In genomic region chr6:169921853-169922779, GRCh38 we compare ENCODE assay signal across 1 cellular context.
TF ChIP-seq lines count a peak whose summit lies in the region.

No MANE protein-coding gene starts in this region.

TF ChIP-seq in HepG2, 621 proteins besides CTCF, POLR2A, EP300 and RAD21 (continued from another document and continues in another):
- no peak for TF ChIP-seq ESRRA (CRISPR knock-in tag; IDR thresholded peaks at IDR 0.05; ENCODE audit: low read depth)
- peak; percentile 60; the same call in 1 of the 2 replicates for TF ChIP-seq ZNF230 (CRISPR knock-in tag; IDR thresholded peaks at IDR 0.05)
- peak; percentile 58; the same call in 1 of the 2 replicates for TF ChIP-seq ZNF331 (CRISPR knock-in tag; IDR thresholded peaks at IDR 0.05)
- no peak for TF ChIP-seq ZBTB1 (CRISPR knock-in tag; IDR thresholded peaks at IDR 0.05; ENCODE audit: borderline replicate concordance)
- peak; percentile 85 for TF ChIP-seq HNF1B (CRISPR knock-in tag; IDR thresholded peaks at IDR 0.05)
- TF ChIP-seq ERF (CRISPR knock-in tag; IDR thresholded peaks at IDR 0.05) = peak; percentile 70
- TF ChIP-seq ZNF333 (CRISPR knock-in tag; IDR thresholded peaks at IDR 0.05; ENCODE audit: borderline replicate concordance) = 0 out of 2 replicates have a peak, but pooled peaks have one; percentile 79
- 0 out of 2 replicates have a peak, but pooled peaks have one; percentile 18 for TF ChIP-seq ARID3A (IDR thresholded peaks at IDR 0.05; ENCODE audit: low read depth, low read length)
- peak; percentile 45; the same call in 1 of the 2 replicates for TF ChIP-seq MYC (CRISPR knock-in tag; IDR thresholded peaks at IDR 0.05; ENCODE audit: borderline replicate concordance)
- TF ChIP-seq HMG20B (CRISPR knock-in tag; conservative IDR thresholded peaks at IDR 0.05) = no peak
- no peak for TF ChIP-seq NFE2L2 (IDR thresholded peaks at IDR 0.05; ENCODE audit: low read length)
- no peak for TF ChIP-seq SP2 (CRISPR knock-in tag; IDR thresholded peaks at IDR 0.05)
- TF ChIP-seq ZFP82 (CRISPR knock-in tag; IDR thresholded peaks at IDR 0.05; ENCODE audit: borderline replicate concordance) = no peak
- no peak for TF ChIP-seq ZNF224 (CRISPR knock-in tag; IDR thresholded peaks at IDR 0.05)
- TF ChIP-seq ZNF781 (CRISPR knock-in tag; IDR thresholded peaks at IDR 0.05; ENCODE audit: borderline replicate concordance, not compliant biosample characterization) = peak; percentile 16
- TF ChIP-seq ZNF850 (CRISPR knock-in tag; conservative IDR thresholded peaks at IDR 0.05) = no peak
- TF ChIP-seq ZNF280B (CRISPR knock-in tag; IDR thresholded peaks at IDR 0.05; ENCODE audit: borderline replicate concordance) = no peak
- TF ChIP-seq U2AF1 (optimal IDR thresholded peaks at IDR 0.05; ENCODE audit: low read depth, low read length) = no peak
- no peak for TF ChIP-seq ZMYM2 (CRISPR knock-in tag; IDR thresholded peaks at IDR 0.05)
- no peak for TF ChIP-seq ZSCAN5A (CRISPR knock-in tag; IDR thresholded peaks at IDR 0.05; ENCODE audit: borderline replicate concordance)
- TF ChIP-seq ATF2 (CRISPR knock-in tag; IDR thresholded peaks at IDR 0.05) = peak; percentile 28; the same call in 1 of the 2 replicates
- TF ChIP-seq GABPA (IDR thresholded peaks at IDR 0.05; ENCODE audit: low read depth, low read length) = no peak
- TF ChIP-seq GABPA (CRISPR knock-in tag; IDR thresholded peaks at IDR 0.05; ENCODE audit: low read depth) = peak; percentile 58
- TF ChIP-seq TMF1 (CRISPR knock-in tag; IDR thresholded peaks at IDR 0.05; ENCODE audit: low read depth) = no peak
- TF ChIP-seq ZBTB2 (CRISPR knock-in tag; IDR thresholded peaks at IDR 0.05; ENCODE audit: low read depth) = no peak
- TF ChIP-seq ARNT2 (CRISPR knock-in tag; IDR thresholded peaks at IDR 0.05; ENCODE audit: low read depth) = peak; percentile 44; the same call in 1 of the 2 replicates
- peak; percentile 15; the same call in 1 of the 2 replicates for TF ChIP-seq HDAC1 (CRISPR knock-in tag; IDR thresholded peaks at IDR 0.05)
- TF ChIP-seq GMEB2 (CRISPR knock-in tag; IDR thresholded peaks at IDR 0.05; ENCODE audit: low read depth) = no peak
- no peak for TF ChIP-seq SKI (IDR thresholded peaks at IDR 0.05; ENCODE audit: partially characterized antibody)
- no peak for TF ChIP-seq KLF9 (CRISPR knock-in tag; IDR thresholded peaks at IDR 0.05; ENCODE audit: low read depth)
- no peak for TF ChIP-seq ISL2 (CRISPR knock-in tag; IDR thresholded peaks at IDR 0.05)
- peak; percentile 69 for TF ChIP-seq PHF8 (CRISPR knock-in tag; IDR thresholded peaks at IDR 0.05)
- TF ChIP-seq NPAS2 (CRISPR knock-in tag; IDR thresholded peaks at IDR 0.05; ENCODE audit: borderline replicate concordance) = no peak
- no peak for TF ChIP-seq RARG (CRISPR knock-in tag; IDR thresholded peaks at IDR 0.05; ENCODE audit: low read depth)
- TF ChIP-seq ZNF326 (CRISPR knock-in tag; IDR thresholded peaks at IDR 0.05; ENCODE audit: borderline replicate concordance) = no peak
- TF ChIP-seq ZNF292 (CRISPR knock-in tag; IDR thresholded peaks at IDR 0.05; ENCODE audit: borderline replicate concordance, low read depth) = peak; percentile 72; the same call in 1 of the 2 replicates
- no peak for TF ChIP-seq THAP7 (CRISPR knock-in tag; IDR thresholded peaks at IDR 0.05)
- no peak for TF ChIP-seq ZBTB42 (CRISPR knock-in tag; IDR thresholded peaks at IDR 0.05)
- peak; percentile 83; the same call in 1 of the 2 replicates for TF ChIP-seq ZNF281 (CRISPR knock-in tag; IDR thresholded peaks at IDR 0.05; ENCODE audit: borderline replicate concordance)
- TF ChIP-seq HMGXB3 (CRISPR knock-in tag; IDR thresholded peaks at IDR 0.05; ENCODE audit: borderline replicate concordance) = no peak
- no peak for TF ChIP-seq RFX1 (IDR thresholded peaks at IDR 0.05)
- no peak for TF ChIP-seq EZH2 (conservative IDR thresholded peaks at IDR 0.05; ENCODE audit: low read depth, low read length)
- peak; percentile 48; the same call in 1 of the 2 replicates for TF ChIP-seq POLR2AphosphoS5 (IDR thresholded peaks at IDR 0.05; ENCODE audit: low read depth, low read length)
